Comparison of ENCODE assay signal across 27 cellular contexts in the genomic region with DNA sequence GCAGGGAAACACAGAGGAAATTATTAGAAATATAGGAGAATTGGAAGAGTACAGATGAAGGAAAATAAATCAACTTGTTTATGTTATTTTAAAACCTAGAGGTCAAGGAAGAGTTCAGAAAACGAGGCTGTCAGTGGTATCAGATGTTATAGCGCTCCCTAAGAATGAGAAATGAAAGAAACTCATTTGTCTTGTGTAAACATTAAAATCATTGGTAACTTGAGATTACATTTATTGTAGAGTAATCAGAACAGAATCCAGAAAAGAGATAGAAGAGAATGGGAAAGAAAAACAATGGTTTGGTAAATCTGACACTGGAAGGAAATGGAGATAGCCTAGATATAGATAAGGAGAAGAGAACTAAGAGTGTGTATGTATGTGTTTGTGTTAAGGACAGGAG.
A peak's percentile ranks its signal among the peaks of the same experiment; 100 is the strongest.
DNase-seq lines count a peak whose midpoint lies in the region; FAIRE-seq and TF ChIP-seq lines count a peak whose summit lies in the region.
"Had no signal": no experiment of that assay in that cellular context is flagged by ENCODE, and none has a peak within 500 bp of the region (broad histone marks: within the 10 kb centered on the region; RNA-seq: fewer than 3 reads in every experiment).

No MANE protein-coding gene starts in this region.

- H3K36me3 Mint-ChIP-seq in nephron progenitor cell (ENCODE audit: low read depth): no peaks in the 10 kb centered on the region

- H3K9me3 Mint-ChIP-seq in nephron progenitor cell: no peaks in the 10 kb centered on the region
- H3K9me3 Mint-ChIP-seq: activated CD4-positive, alpha-beta T cell treated with anti-CD3 and anti-CD28 coated beads, Interleukin-2, amount 10 ng/mL, durations not matched to agents 24 days and 14 days; activated T-cell treated with anti-CD3 and anti-CD28 coated beads, Interleukin-2, amount 50 U/mL, for 4 hours; CD4-positive, alpha-beta memory T cell; GM23338; naive thymus-derived CD8-positive, alpha-beta T cell had no signal

- no peak for TF ChIP-seq CTCF in nephron progenitor cell (IDR thresholded peaks at IDR 0.05)

- peaks cover 3% of the 10 kb centered on the region for H3K36me3 ChIP-seq in effector memory CD4-positive, alpha-beta T cell (ENCODE audit: control insufficient read depth, insufficient read depth, low read length)
- H3K36me3 ChIP-seq: brain microvascular endothelial cell, WERI-Rb-1 had no signal

- no peaks in the 10 kb centered on the region for H3K27me3 ChIP-seq in effector memory CD4-positive, alpha-beta T cell (replicated peaks; ENCODE audit: control insufficient read depth, insufficient read depth, low read length, poor library complexity, severe bottlenecking)
- H3K27me3 ChIP-seq: brain microvascular endothelial cell had no signal

- H3K27me3 Mint-ChIP-seq in nephron progenitor cell (ENCODE audit: low read depth, poor library complexity): no peaks in the 10 kb centered on the region
- H3K27me3 Mint-ChIP-seq: activated CD4-positive, alpha-beta T cell treated with anti-CD3 and anti-CD28 coated beads, Interleukin-2, amount 10 ng/mL, durations not matched to agents 24 days and 14 days; CD4-positive, alpha-beta memory T cell; naive thymus-derived CD8-positive, alpha-beta T cell had no signal

- H3K4me1 Mint-ChIP-seq in nephron progenitor cell: peaks cover 30% of the 10 kb centered on the region
- H3K4me1 Mint-ChIP-seq: activated CD4-positive, alpha-beta T cell treated with anti-CD3 and anti-CD28 coated beads, Interleukin-2, amount 10 ng/mL, durations not matched to agents 24 days and 14 days; GM23338 had no signal

- no peaks in the 10 kb centered on the region for H3K9me3 ChIP-seq in effector memory CD4-positive, alpha-beta T cell (ENCODE audit: control insufficient read depth, low read length)
- H3K9me3 ChIP-seq: A549 had no signal

- DNase-seq in NCI-H2171 treated with DMSO at 0.1 percent for 48 hours (lab: John Stamatoyannopoulos, UW) (peak; percentile 24), NCI-H2171 (lab: John Stamatoyannopoulos, UW) (no peak), LHCN-M2 (ENCODE audit: low read depth) (peak; percentile 12), nephron progenitor cell (no peak), glomerular visceral epithelial cell (ENCODE audit: extremely low spot score) (no peak)
- no peak for DNase-seq in effector memory CD4-positive, alpha-beta T cell
- no peak for DNase-seq in activated T-cell treated with anti-CD3 and anti-CD28 coated beads, Interleukin-2, amount 50 U/mL, for 1 hour
- DNase-seq: activated CD4-positive, alpha-beta T cell treated with anti-CD3 and anti-CD28 coated beads, Interleukin-2, amount 10 ng/mL, durations not matched to agents 24 days and 14 days; activated gamma-delta T cell treated with Interleukin-2 at 50 U/mL for 16 hours; activated T-cell treated with anti-CD3 and anti-CD28 coated beads, Interleukin-2, amount 50 U/mL, for 4 hours; AML-193; brain microvascular endothelial cell; CD4-positive, alpha-beta memory T cell; DMS 273 treated with DMSO at 0.1 percent for 48 hours; effector CD8-positive, alpha-beta T cell; islet precursor cell; Kasumi-1; naive thymus-derived CD8-positive, alpha-beta T cell; NCI-H2029; SIG-M5; stimulated activated naive CD4-positive, alpha-beta T cell treated with Interleukin-2 at 50 U/mL for 16 hours; T1000; WERI-Rb-1 had no signal

- no peak overlapping the region for H3K4me3 Mint-ChIP-seq in nephron progenitor cell
- H3K4me3 Mint-ChIP-seq: activated CD4-positive, alpha-beta T cell treated with anti-CD3 and anti-CD28 coated beads, Interleukin-2, amount 10 ng/mL, durations not matched to agents 24 days and 14 days; activated T-cell treated with anti-CD3 and anti-CD28 coated beads, Interleukin-2, amount 50 U/mL, for 4 hours; CD4-positive, alpha-beta memory T cell; GM23338; naive thymus-derived CD8-positive, alpha-beta T cell had no signal

- no peak overlapping the region for H3K27ac ChIP-seq in effector memory CD4-positive, alpha-beta T cell (ENCODE audit: insufficient read depth, low read length, poor library complexity, severe bottlenecking)
- H3K27ac ChIP-seq: A549, brain microvascular endothelial cell, WERI-Rb-1 had no signal

- H3K4me1 ChIP-seq in effector memory CD4-positive, alpha-beta T cell (ENCODE audit: control insufficient read depth, insufficient read depth, low read length, poor library complexity, severe bottlenecking): no peaks in the 10 kb centered on the region
- H3K4me1 ChIP-seq: A549 had no signal

- no peak overlapping the region for H3K4me3 ChIP-seq in effector memory CD4-positive, alpha-beta T cell (ENCODE audit: insufficient read depth, low read depth, low read length, poor library complexity, severe bottlenecking)
- H3K4me3 ChIP-seq: A549, GM23338 had no signal

- peak; percentile 12 for FAIRE-seq in endometrium (lab: Jason Lieb, UNC)
- FAIRE-seq: A549, RCC 7860 had no signal

- H3K27ac Mint-ChIP-seq in nephron progenitor cell: peak overlapping the region; percentile 37
- H3K27ac Mint-ChIP-seq: activated CD4-positive, alpha-beta T cell treated with anti-CD3 and anti-CD28 coated beads, Interleukin-2, amount 10 ng/mL, durations not matched to agents 24 days and 14 days; GM23338 had no signal

Comparison
In these comparisons a context has a peak if more than half of its experiments do, and no peak if none do; other contexts are left out.
1. DNase-seq: peak in NCI-H2171 treated with DMSO at 0.1 percent for 48 hours (single experiment) and LHCN-M2 (single experiment); none in NCI-H2171 (single experiment), nephron progenitor cell (single experiment), glomerular visceral epithelial cell (single experiment), effector memory CD4-positive, alpha-beta T cell (0 of 3) and activated T-cell treated with anti-CD3 and anti-CD28 coated beads, Interleukin-2, amount 50 U/mL, for 1 hour (single experiment).